8 cellular contexts compared by ENCODE assay signal in genomic region chr17:5237541-5238016, GRCh38. TPM values are rescaled to one million over a fixed set of nuclear protein-coding genes. Genes with fewer than 3 reads are reported as not detected.
DNase-seq lines count a peak whose midpoint lies in the region; ATAC-seq and TF ChIP-seq lines count a peak whose summit lies in the region.

No MANE protein-coding gene starts in this region.

- no peak overlapping the region for H3K4me3 Mint-ChIP-seq in activated T-helper 17 cell treated with anti-CD3 and anti-CD28 coated beads, Interleukin-2, amount 50 U/mL, for 72 hours

- RAD21 ChIA-PET in HCT116 (lab: Charles Lee; ENCODE audit: low non-redundant PET in 1 of 2, low total read pairs in 2 of 2, uncharacterized antibody in 2 of 2, unreplicated experiment in 2 of 2), result no interaction called here

- H3K27ac ChIP-seq in DOHH2 (ENCODE audit: low read depth, low read length), result peak overlapping the region; percentile 66
- H3K27ac ChIP-seq in HCT116 (ENCODE audit: low read depth, low read length), result no peak overlapping the region
- H3K27ac ChIP-seq in right atrium auricular region, result no peak overlapping the region

- ATAC-seq in HCT116, result peak; percentile 99
- peak; percentile 87 for ATAC-seq in activated T-helper 17 cell treated with anti-CD3 and anti-CD28 coated beads, Interleukin-2, amount 50 U/mL, for 72 hours (replicated peaks)
- no peak for ATAC-seq in HG03039 (IDR thresholded peaks at IDR 0.05; ENCODE audit: unreplicated experiment)

- H3K27me3 ChIP-seq in DOHH2 (ENCODE audit: control insufficient read depth, low read length), result no peaks in the 10 kb centered on the region
- no peaks in the 10 kb centered on the region for H3K27me3 ChIP-seq in HCT116 (ENCODE audit: insufficient read depth, low read length)
- H3K27me3 ChIP-seq in right atrium auricular region, result no peaks in the 10 kb centered on the region

- TF ChIP-seq POLR2A in HCT116 (IDR thresholded peaks at IDR 0.05; ENCODE audit: borderline replicate concordance, extremely low read depth, insufficient read depth, insufficient read length), result no peak

- intact Hi-C loops in HCT116 (cut with micrococcal nuclease), result no loop called here

- peak overlapping the region; percentile 38 for H3K4me3 ChIP-seq in DOHH2 (ENCODE audit: low read length)
- no peak overlapping the region for H3K4me3 ChIP-seq in HCT116 (replicated peaks in 1 of 2; ENCODE audit: low read depth in 1 of 2, low read length in 2 of 2)
- no peak overlapping the region for H3K4me3 ChIP-seq in right atrium auricular region

- no peaks in the 10 kb centered on the region for H3K9me2 ChIP-seq in DOHH2 (replicated peaks; ENCODE audit: control insufficient read depth, low read length)
- no peaks in the 10 kb centered on the region for H3K9me2 ChIP-seq in HCT116 (ENCODE audit: insufficient read depth)

- POLR2A ChIA-PET in HCT116 (lab: Charles Lee), result no interaction called here

- no TSS peak for BruUV-seq in HCT116 (replicated peaks; lab: Mats Ljungman, UMichigan)

- H3K27me3 Mint-ChIP-seq in activated T-helper 17 cell treated with anti-CD3 and anti-CD28 coated beads, Interleukin-2, amount 50 U/mL, for 72 hours, result no peaks in the 10 kb centered on the region

- peaks cover 9% of the 10 kb centered on the region for H3K4me1 Mint-ChIP-seq in activated T-helper 17 cell treated with anti-CD3 and anti-CD28 coated beads, Interleukin-2, amount 50 U/mL, for 72 hours

- no peak overlapping the region for H2AFZ ChIP-seq in HCT116 (ENCODE audit: low read depth, low read length, poor library complexity, severe bottlenecking)

- DNase-seq in HCT116 (ENCODE audit: low read depth, low spot score), result peak; percentile 65
- peak; percentile 42 for DNase-seq in NCI-H82 treated with DMSO at 0.1 percent for 48 hours (lab: John Stamatoyannopoulos, UW; ENCODE audit: unreplicated experiment)
- peak; percentile 60 for DNase-seq in right atrium auricular region (ENCODE audit: low spot score)
- DNase-seq in stimulated activated CD4-positive, alpha-beta T cell treated with anti-CD3 and anti-CD28 coated beads, Interleukin-1b, Interleukin-23, amount 100 ng/mL, for 48 hours, result peak; percentile 44
- DNase-seq in dedifferentiated amniotic fluid mesenchymal stem cell (ENCODE audit: extremely low spot score), result no peak

- no peak overlapping the region for H3K9ac ChIP-seq in HCT116 (ENCODE audit: low read length)

- H3K4me2 ChIP-seq in DOHH2 (ENCODE audit: low read length) (peak overlapping the region; percentile 57), HCT116 (ENCODE audit: low read length) (no peak overlapping the region)

- 0 out of 2 replicates have a peak, but pooled peaks cover 6% of the 10 kb centered on the region for H3K9me3 ChIP-seq in DOHH2 (ENCODE audit: control insufficient read depth, insufficient read depth, low read length)
- H3K9me3 ChIP-seq in HCT116 (ENCODE audit: control insufficient read depth in 1 of 2, insufficient read depth in 1 of 2, low read depth in 1 of 2, low read length in 2 of 2), result no peaks in the 10 kb centered on the region
- H3K9me3 ChIP-seq in right atrium auricular region, result no peaks in the 10 kb centered on the region

- TF ChIP-seq CTCF in DOHH2 (IDR thresholded peaks at IDR 0.05; ENCODE audit: low read depth, low read length, poor library complexity, severe bottlenecking) (peak; percentile 99), HCT116 (IDR thresholded peaks at IDR 0.05 in 2 of 3, conservative IDR thresholded peaks at IDR 0.05 in 1 of 3; ENCODE audit: borderline replicate concordance in 1 of 3, insufficient read depth in 1 of 3, low read depth in 2 of 3, low read length in 2 of 3) (peak; percentile 82 to 90 (median 89); a peak in 5 of 6 replicates), right atrium auricular region (IDR thresholded peaks at IDR 0.05) (peak in 1 of 2 donors; percentile 56)

- H3K36me3 Mint-ChIP-seq in activated T-helper 17 cell treated with anti-CD3 and anti-CD28 coated beads, Interleukin-2, amount 50 U/mL, for 72 hours (ENCODE audit: low read depth), result no peaks in the 10 kb centered on the region

- H3F3A ChIP-seq in DOHH2 (ENCODE audit: control insufficient read depth, insufficient read depth), result peaks cover 35% of the 10 kb centered on the region

- H3K27ac Mint-ChIP-seq in activated T-helper 17 cell treated with anti-CD3 and anti-CD28 coated beads, Interleukin-2, amount 50 U/mL, for 72 hours, result peak overlapping the region; percentile 59

- H3K4me1 ChIP-seq in DOHH2 (ENCODE audit: control insufficient read depth, low read length) (peaks cover 74% of the 10 kb centered on the region), HCT116 (ENCODE audit: control insufficient read depth in 1 of 2, insufficient read depth in 2 of 2, low read length in 2 of 2) (no peaks in the 10 kb centered on the region), right atrium auricular region (no peaks in the 10 kb centered on the region)

- H3K79me2 ChIP-seq in DOHH2 (ENCODE audit: control insufficient read depth, low read length), result peaks cover 3% of the 10 kb centered on the region
- H3K79me2 ChIP-seq in HCT116 (ENCODE audit: insufficient read depth, low read length), result no peaks in the 10 kb centered on the region

- TF ChIP-seq RAD21 in HCT116 (IDR thresholded peaks at IDR 0.05; ENCODE audit: low read depth), result peak; percentile 73

- H3K9me3 Mint-ChIP-seq in activated T-helper 17 cell treated with anti-CD3 and anti-CD28 coated beads, Interleukin-2, amount 50 U/mL, for 72 hours, result peaks cover 3% of the 10 kb centered on the region

- CTCF ChIA-PET in HCT116 (lab: Charles Lee), result interaction anchor here (0.6 to 0.7 kb wide), 4 partner anchors 9 to 32 kb away, joined by 3 to 5 read pairs (median 4); no protein-coding TSS in a partner anchor

- H4K20me1 ChIP-seq in DOHH2 (ENCODE audit: control insufficient read depth, insufficient read depth, low read depth, low read length) (no peaks in the 10 kb centered on the region), HCT116 (ENCODE audit: insufficient read depth) (no peaks in the 10 kb centered on the region)

- H3K36me3 ChIP-seq in DOHH2 (ENCODE audit: control insufficient read depth, low read length) (peaks cover 5% of the 10 kb centered on the region; the same call in 1 of the 2 replicates), HCT116 (ENCODE audit: control insufficient read depth in 1 of 2, insufficient read depth in 2 of 2, low read length in 2 of 2) (no peaks in the 10 kb centered on the region), right atrium auricular region (no peaks in the 10 kb centered on the region)

TF ChIP-seq in HCT116, 20 proteins besides CTCF, POLR2A, EP300 and RAD21 (continues in another document):
- no peak for TF ChIP-seq EGR1 (IDR thresholded peaks at IDR 0.05; ENCODE audit: low read depth)
- TF ChIP-seq JUND (IDR thresholded peaks at IDR 0.05), result no peak
- no peak for TF ChIP-seq CBX3 (IDR thresholded peaks at IDR 0.05; ENCODE audit: low read depth)
- TF ChIP-seq YY1 (IDR thresholded peaks at IDR 0.05; ENCODE audit: extremely low read depth, insufficient replicate concordance, low read depth, low read length), result no peak
- no peak for TF ChIP-seq TCF7L2 (IDR thresholded peaks at IDR 0.05; ENCODE audit: borderline replicate concordance, extremely low read depth, insufficient read depth, insufficient read length)
- TF ChIP-seq SP1 (IDR thresholded peaks at IDR 0.05; ENCODE audit: low read depth), result no peak
- no peak for TF ChIP-seq SIN3A (IDR thresholded peaks at IDR 0.05; ENCODE audit: low read depth)
- TF ChIP-seq ELF1 (IDR thresholded peaks at IDR 0.05; ENCODE audit: borderline replicate concordance, low read depth), result no peak
- TF ChIP-seq FOSL1 (IDR thresholded peaks at IDR 0.05; ENCODE audit: low read depth), result no peak
- TF ChIP-seq ZBTB33 (IDR thresholded peaks at IDR 0.05; ENCODE audit: extremely low read depth, insufficient replicate concordance, low read length), result no peak

RNA-seq across cellular contexts. Expression of gene SCIMP, which starts 2.9 kb away (rescaled TPM):
- total RNA-seq in HCT116 (2021; ENCODE audit: unreplicated experiment), result not detected
- polyA plus RNA-seq in HCT116 (2012), result 0.02 and 0.17 TPM in 2 replicates
- not detected for total RNA-seq in activated T-helper 17 cell treated with anti-CD3 and anti-CD28 coated beads, Interleukin-2, amount 50 U/mL, for 72 hours
- total RNA-seq in right atrium auricular region, result 1 to 10 TPM; 1.1 to 2.8 TPM

RNA-seq across cellular contexts. Expression of gene RABEP1, which starts 44.5 kb away (rescaled TPM):
- total RNA-seq in HCT116 (2021; ENCODE audit: unreplicated experiment) (38.5 TPM), right atrium auricular region (10 to 100 TPM; 29.6 to 34.1 TPM)
- polyA plus RNA-seq in HCT116 (2012), result 13.9 and 19.5 TPM in 2 replicates
- total RNA-seq in activated T-helper 17 cell treated with anti-CD3 and anti-CD28 coated beads, Interleukin-2, amount 50 U/mL, for 72 hours, result 10 to 100 TPM; 35.7 to 55.5 TPM

RNA-seq across cellular contexts. Expression of gene ZNF594, which starts 45.9 kb away (rescaled TPM):
- total RNA-seq in HCT116 (2021; ENCODE audit: unreplicated experiment) (8.3 TPM), right atrium auricular region (1 to 10 TPM; 4.7 to 4.8 TPM)
- 0.76 and 1.5 TPM in 2 replicates for polyA plus RNA-seq in HCT116 (2012)
- total RNA-seq in activated T-helper 17 cell treated with anti-CD3 and anti-CD28 coated beads, Interleukin-2, amount 50 U/mL, for 72 hours, result 1 to 10 TPM; 4.7 to 6.3 TPM
